Comparison of ENCODE assay signal across 8 cellular contexts in the genomic region with DNA sequence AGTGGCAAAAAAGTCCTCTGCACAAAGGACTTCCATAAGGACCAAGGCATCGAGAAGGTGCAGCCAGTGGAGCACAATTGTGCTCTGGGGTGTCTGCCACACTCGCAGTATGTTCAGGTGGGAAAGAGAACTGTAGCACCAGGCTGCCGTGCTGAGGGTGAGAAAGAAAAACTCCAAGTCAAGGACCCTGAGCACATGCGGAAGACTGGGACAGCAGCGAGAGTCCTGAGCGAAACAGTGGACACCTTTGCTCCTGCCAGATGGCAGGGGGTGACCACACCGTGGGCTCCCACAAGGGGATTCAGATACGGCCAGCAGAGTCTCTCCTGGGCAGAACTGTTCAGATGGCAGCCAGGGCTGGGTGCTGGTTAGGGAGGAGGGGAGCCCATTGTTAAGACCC.
"Had no signal": no experiment of that assay in that cellular context is flagged by ENCODE, and none has a peak within 500 bp of the region (broad histone marks: within the 10 kb centered on the region; RNA-seq: fewer than 3 reads in every experiment).

No MANE protein-coding gene starts in this region.

- H3K4me3 ChIP-seq: GM23338, HAP-1, K562 had no signal

- ATAC-seq: GM23338, HCT116, K562 had no signal

- DNase-seq: H7, HFFc6, IMR-90 had no signal

- H3K4me3 Mint-ChIP-seq: GM23338, HFFc6 had no signal

- H3K27ac Mint-ChIP-seq: GM23338, HFFc6 had no signal

- H3K4me1 Mint-ChIP-seq: GM23338 had no signal

- H3K4me1 ChIP-seq: HAP-1 had no signal

- H3K9me3 ChIP-seq: HAP-1 had no signal

- FAIRE-seq: HTR-8/SVneo, K562 had no signal

- H3K9me3 Mint-ChIP-seq: GM23338, HFFc6 had no signal
